Comparison of ENCODE assay signal across 25 cellular contexts in the genomic region with DNA sequence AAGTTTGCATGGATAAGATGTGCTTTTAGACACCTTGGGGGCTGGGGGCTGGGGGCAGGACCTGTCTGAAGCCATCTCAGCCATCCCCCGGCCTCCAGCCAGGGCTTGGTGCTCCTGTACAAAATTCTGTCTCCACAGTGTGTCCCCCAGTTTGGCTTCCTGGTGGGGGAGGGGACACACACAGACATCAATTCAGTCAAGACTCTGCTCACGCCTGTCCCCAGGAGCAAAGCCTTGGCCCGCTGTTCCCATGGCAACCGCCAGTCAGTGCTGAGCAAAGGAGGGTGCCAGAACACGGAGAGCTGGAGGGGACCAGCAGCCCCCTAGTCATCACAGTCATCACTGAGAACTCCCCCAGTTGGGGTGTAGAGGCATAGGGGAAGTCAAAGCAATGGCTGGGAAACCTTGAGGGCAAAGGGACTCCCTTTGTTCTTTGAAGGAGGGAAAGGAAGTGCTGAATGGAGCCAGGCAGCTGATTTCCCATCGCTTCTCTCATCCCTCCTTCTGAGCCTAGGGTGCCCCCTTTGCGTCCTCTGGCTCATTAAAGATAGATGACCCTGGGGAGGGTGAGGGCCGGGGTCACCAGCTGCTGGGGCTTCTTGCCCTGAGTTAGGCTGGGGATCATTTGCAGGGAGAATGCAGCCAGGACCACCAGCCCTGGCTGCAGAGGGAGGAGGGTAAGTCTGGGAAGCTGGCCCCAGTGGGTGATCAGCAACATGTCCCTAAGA.
DNase-seq lines count a peak whose midpoint lies in the region; ATAC-seq and TF ChIP-seq lines count a peak whose summit lies in the region.
"Had no signal": no experiment of that assay in that cellular context is flagged by ENCODE, and none has a peak within 500 bp of the region (broad histone marks: within the 10 kb centered on the region; RNA-seq: fewer than 3 reads in every experiment).

No MANE protein-coding gene starts in this region.

- H3K9me3 ChIP-seq in endodermal cell (ENCODE audit: control insufficient read depth, low read length) (no peaks in the 10 kb centered on the region), neuron (ENCODE audit: low read length) (no peaks in the 10 kb centered on the region)
- H3K9me3 ChIP-seq: uterus had no signal

- H2AFZ ChIP-seq in neuron (ENCODE audit: low read depth, low read length) = no peak overlapping the region

- peak overlapping the region; percentile 85 for H3K27ac ChIP-seq in endodermal cell (ENCODE audit: low read depth, low read length)
- H3K27ac ChIP-seq: SK-N-MC had no signal

- no peaks in the 10 kb centered on the region for H3K27me3 ChIP-seq in endodermal cell (ENCODE audit: control insufficient read depth, insufficient read depth, low read length, poor library complexity, severe bottlenecking)
- H3K27me3 ChIP-seq in neuron (ENCODE audit: insufficient read depth, low read length) = no peaks in the 10 kb centered on the region
- H3K27me3 ChIP-seq: uterus had no signal

- H3K4me3 ChIP-seq in endodermal cell (ENCODE audit: low read length) (no peak overlapping the region), neuron (ENCODE audit: low read length) (peak overlapping the region; percentile 0)
- H3K4me3 ChIP-seq: SK-N-MC, uterus had no signal

- H3K4me1 ChIP-seq in endodermal cell (ENCODE audit: control insufficient read depth, insufficient read depth, low read length) (peaks cover 11% of the 10 kb centered on the region), neuron (ENCODE audit: insufficient read depth, low read length) (peaks cover 46% of the 10 kb centered on the region)

- H3K9me3 Mint-ChIP-seq in endodermal cell = peaks cover 2% of the 10 kb centered on the region
- H3K9me3 Mint-ChIP-seq: IgD-negative memory B cell; naive thymus-derived CD4-positive, alpha-beta T cell had no signal

- peaks cover 15% of the 10 kb centered on the region for H3K4me1 Mint-ChIP-seq in endodermal cell
- H3K4me1 Mint-ChIP-seq: naive thymus-derived CD4-positive, alpha-beta T cell had no signal

- H3K36me3 ChIP-seq in endodermal cell (ENCODE audit: control insufficient read depth, insufficient read depth, low read length) = no peaks in the 10 kb centered on the region
- no peaks in the 10 kb centered on the region for H3K36me3 ChIP-seq in neuron (ENCODE audit: insufficient read depth, low read length)
- H3K36me3 ChIP-seq: uterus had no signal

- no peaks in the 10 kb centered on the region for H3K27me3 Mint-ChIP-seq in endodermal cell (ENCODE audit: insufficient read depth)

- ATAC-seq in GM18868 (IDR thresholded peaks at IDR 0.05; ENCODE audit: unreplicated experiment) = no peak
- ATAC-seq: activated CD4-positive, CD25-positive, alpha-beta regulatory T cell treated with anti-CD3 and anti-CD28 coated beads, Interleukin-2, amount 50 U/mL, for 24 hours; naive thymus-derived CD4-positive, alpha-beta T cell had no signal

- no peak overlapping the region for H3K27ac Mint-ChIP-seq in endodermal cell
- H3K27ac Mint-ChIP-seq: IgD-negative memory B cell; naive thymus-derived CD4-positive, alpha-beta T cell had no signal

- no peak overlapping the region for H3K4me3 Mint-ChIP-seq in endodermal cell
- H3K4me3 Mint-ChIP-seq: IgD-negative memory B cell; naive thymus-derived CD4-positive, alpha-beta T cell had no signal

- WGBS in endodermal cell (ENCODE audit: insufficient coverage in 1 of 2, insufficient read length in 1 of 2), 2 experiments = 62 to 81% methylated on average over 4 to 8 of the region's 8 CpGs

- no peak for TF ChIP-seq CTCF in endodermal cell (conservative IDR thresholded peaks at IDR 0.05)

- DNase-seq in NCI-H1092 (lab: John Stamatoyannopoulos, UW) (peak; percentile 23), NCI-H1092 treated with DMSO at 0.1 percent for 48 hours (lab: John Stamatoyannopoulos, UW) (no peak), NCI-H2227 (lab: John Stamatoyannopoulos, UW; ENCODE audit: unreplicated experiment) (peak; percentile 85), endodermal cell (peak; percentile 77), NCI-H2081 treated with DMSO at 0.1 percent for 48 hours (lab: John Stamatoyannopoulos, UW) (no peak)
- no peak for DNase-seq in activated CD4-positive, alpha-beta T cell treated with anti-CD3 and anti-CD28 coated beads, Interleukin-2, amount 50 U/mL, for 48 hours
- DNase-seq: 8988T; activated CD8-positive, alpha-beta memory T cell treated with anti-CD3 and anti-CD28 coated beads for 24 hours; activated naive CD4-positive, alpha-beta T cell treated with anti-CD3 and anti-CD28 coated beads, Interleukin-2, amount 50 U/mL, for 16 hours; activated T-cell treated with anti-CD3 and anti-CD28 coated beads, Interleukin-2, amount 50 U/mL, for 48 hours; DMS153; GF-D8; islet precursor cell; mammary epithelial cell; MM.1S; naive thymus-derived CD4-positive, alpha-beta T cell; NCI-H2081; stimulated activated CD4-positive, alpha-beta T cell treated with anti-CD3 and anti-CD28 coated beads, Interleukin-12 subunit alpha, Interleukin-12 subunit beta, amount 100 ng/mL, for 4 hours; stimulated activated CD8-positive, alpha-beta memory T cell treated with anti-CD3 and anti-CD28 coated beads, Interleukin-4, amount 100 ng/mL, for 48 hours; uterus had no signal

- no peak overlapping the region for H3K9ac ChIP-seq in endodermal cell (ENCODE audit: extremely low read depth, low read length, poor library complexity, severe bottlenecking)

- H3K36me3 Mint-ChIP-seq in endodermal cell (ENCODE audit: low read depth) = no peaks in the 10 kb centered on the region
- H3K36me3 Mint-ChIP-seq: IgD-negative memory B cell; naive thymus-derived CD4-positive, alpha-beta T cell had no signal

Comparison
In these comparisons a context has a peak if more than half of its experiments do, and no peak if none do; other contexts are left out.
1. DNase-seq: peak in NCI-H1092 (single experiment), NCI-H2227 (single experiment) and endodermal cell (single experiment); none in NCI-H1092 treated with DMSO at 0.1 percent for 48 hours (single experiment), activated CD4-positive, alpha-beta T cell treated with anti-CD3 and anti-CD28 coated beads, Interleukin-2, amount 50 U/mL, for 48 hours (0 of 2) and NCI-H2081 treated with DMSO at 0.1 percent for 48 hours (single experiment).